18 cellular contexts compared by ENCODE assay signal in the genomic region with DNA sequence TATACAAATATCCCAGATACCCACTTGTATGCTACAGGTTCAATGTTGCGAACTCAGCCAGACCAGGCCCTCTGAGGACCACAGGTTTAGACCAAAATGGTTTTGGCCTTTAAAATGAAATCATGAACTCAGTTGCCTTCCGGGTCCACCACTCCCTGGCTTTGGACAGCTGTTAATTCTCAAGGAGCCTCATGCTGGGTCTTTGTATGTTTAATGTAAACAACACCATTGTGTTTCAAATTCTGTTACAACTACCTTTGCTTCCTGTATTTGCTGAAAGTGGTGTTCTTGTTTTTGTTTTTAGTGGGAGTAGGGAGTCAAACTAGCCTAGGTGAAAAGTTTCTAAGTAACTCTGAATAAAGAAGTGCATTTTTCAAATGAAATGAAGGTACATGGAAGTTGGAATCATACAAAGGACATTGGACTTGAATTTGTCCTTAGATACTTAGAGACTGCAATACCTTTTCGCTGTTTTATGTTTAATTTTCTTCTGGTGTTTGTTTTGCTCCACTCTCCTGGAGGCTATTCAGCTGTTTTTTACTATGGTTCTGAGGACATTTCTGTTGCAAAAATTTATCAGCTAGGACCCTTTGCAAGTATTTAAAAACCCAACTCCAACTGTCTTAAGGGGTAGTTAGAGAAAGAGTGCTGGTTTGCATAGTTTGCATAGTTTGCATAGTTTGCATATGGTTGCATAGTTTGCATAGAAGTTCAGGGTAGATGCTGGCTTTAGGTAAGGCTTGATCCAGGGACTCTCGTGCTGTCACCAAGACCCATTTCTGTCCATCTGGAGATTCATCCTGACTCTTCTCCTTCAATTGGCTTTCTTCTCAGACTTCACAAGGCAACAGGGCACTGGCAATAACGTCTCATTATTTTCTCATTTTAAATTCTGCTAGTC.
DNase-seq lines count a peak whose midpoint lies in the region; ATAC-seq and TF ChIP-seq lines count a peak whose summit lies in the region.
"Had no signal": no experiment of that assay in that cellular context is flagged by ENCODE, and none has a peak within 500 bp of the region (broad histone marks: within the 10 kb centered on the region; RNA-seq: fewer than 3 reads in every experiment).

No MANE protein-coding gene starts in this region.

- peaks cover 25% of the 10 kb centered on the region for H3K4me1 Mint-ChIP-seq in dendritic cell treated with granulocyte-macrophage colony-stimulating factor and Interleukin-4, amounts not matched to agents 40 ng/mL and 50 ng/mL, for 4 days (ENCODE audit: low read depth)
- peaks cover 13% of the 10 kb centered on the region for H3K4me1 Mint-ChIP-seq in nephron
- no peaks in the 10 kb centered on the region for H3K4me1 Mint-ChIP-seq in activated T-helper 2 cell treated with anti-CD3 and anti-CD28 coated beads, Interferon-gamma antibody, Interleukin-2, Interleukin-4, amounts not matched to agents 10 μg/mL and 5 μg/mL and 100 μg/mL, durations not matched to agents 14 hours and 24 hours and 36 hours (ENCODE audit: low read depth)
- H3K4me1 Mint-ChIP-seq: memory B cell; stimulated activated memory B cell treated with anti-CD40 and anti-IgM and Interleukin-4, amounts not matched to agents 10 μg/mL and 1 μg/mL and 100 μg/mL, for 72 hours had no signal

- DNase-seq in EH (ENCODE audit: low read depth) (peak; percentile 12), NAMALWA (ENCODE audit: low spot score) (peak; percentile 1), NCI-H2227 treated with DMSO at 0.1 percent for 48 hours (lab: John Stamatoyannopoulos, UW) (no peak), NCI-H1092 (lab: John Stamatoyannopoulos, UW) (no peak)
- DNase-seq in activated T-helper 2 cell treated with anti-CD3 and anti-CD28 coated beads, Interferon-gamma antibody, Interleukin-2, Interleukin-4, amounts not matched to agents 10 μg/mL and 5 μg/mL and 100 μg/mL, durations not matched to agents 14 hours and 24 hours and 36 hours (ENCODE audit: low spot score), result no peak
- DNase-seq: activated CD4-positive, alpha-beta T cell treated with anti-CD3 and anti-CD28 coated beads for 48 hours; activated T-cell treated with anti-CD3 and anti-CD28 coated beads for 4 hours; effector CD4-positive, alpha-beta T cell; NCI-H187; sigmoid colon; T1000 had no signal

- no peaks in the 10 kb centered on the region for H3K9me3 Mint-ChIP-seq in dendritic cell treated with granulocyte-macrophage colony-stimulating factor and Interleukin-4, amounts not matched to agents 40 ng/mL and 50 ng/mL, for 4 days
- no peaks in the 10 kb centered on the region for H3K9me3 Mint-ChIP-seq in nephron
- no peaks in the 10 kb centered on the region for H3K9me3 Mint-ChIP-seq in activated T-helper 2 cell treated with anti-CD3 and anti-CD28 coated beads, Interferon-gamma antibody, Interleukin-2, Interleukin-4, amounts not matched to agents 10 μg/mL and 5 μg/mL and 100 μg/mL, durations not matched to agents 14 hours and 24 hours and 36 hours
- H3K9me3 Mint-ChIP-seq: activated naive CD4-positive, alpha-beta T cell treated with anti-CD3 and anti-CD28 coated beads, Interleukin-2, amount 50 U/mL, for 72 hours; memory B cell; stimulated activated memory B cell treated with anti-CD40 and anti-IgM and Interleukin-4, amounts not matched to agents 10 μg/mL and 1 μg/mL and 100 μg/mL, for 72 hours had no signal

- intact Hi-C loops in dendritic cell treated with granulocyte-macrophage colony-stimulating factor and Interleukin-4, amounts not matched to agents 40 ng/mL and 50 ng/mL, for 4 days (cut with micrococcal nuclease), result no loop called here
- intact Hi-C loops in activated T-helper 2 cell treated with anti-CD3 and anti-CD28 coated beads, Interferon-gamma antibody, Interleukin-2, Interleukin-4, amounts not matched to agents 10 μg/mL and 5 μg/mL and 100 μg/mL, durations not matched to agents 14 hours and 24 hours and 36 hours (cut with micrococcal nuclease), result no loop called here

- H3K27ac Mint-ChIP-seq in dendritic cell treated with granulocyte-macrophage colony-stimulating factor and Interleukin-4, amounts not matched to agents 40 ng/mL and 50 ng/mL, for 4 days, result peak overlapping the region; percentile 86
- peak overlapping the region in 2 of 3 experiments; percentile 36 to 49 for H3K27ac Mint-ChIP-seq in nephron
- H3K27ac Mint-ChIP-seq in activated T-helper 2 cell treated with anti-CD3 and anti-CD28 coated beads, Interferon-gamma antibody, Interleukin-2, Interleukin-4, amounts not matched to agents 10 μg/mL and 5 μg/mL and 100 μg/mL, durations not matched to agents 14 hours and 24 hours and 36 hours, result no peak overlapping the region
- H3K27ac Mint-ChIP-seq: activated naive CD4-positive, alpha-beta T cell treated with anti-CD3 and anti-CD28 coated beads, Interleukin-2, amount 50 U/mL, for 72 hours; memory B cell; stimulated activated memory B cell treated with anti-CD40 and anti-IgM and Interleukin-4, amounts not matched to agents 10 μg/mL and 1 μg/mL and 100 μg/mL, for 72 hours had no signal

- H3K36me3 Mint-ChIP-seq in dendritic cell treated with granulocyte-macrophage colony-stimulating factor and Interleukin-4, amounts not matched to agents 40 ng/mL and 50 ng/mL, for 4 days (ENCODE audit: low read depth), result no peaks in the 10 kb centered on the region
- H3K36me3 Mint-ChIP-seq in nephron (ENCODE audit: low read depth), result no peaks in the 10 kb centered on the region
- H3K36me3 Mint-ChIP-seq in activated T-helper 2 cell treated with anti-CD3 and anti-CD28 coated beads, Interferon-gamma antibody, Interleukin-2, Interleukin-4, amounts not matched to agents 10 μg/mL and 5 μg/mL and 100 μg/mL, durations not matched to agents 14 hours and 24 hours and 36 hours (ENCODE audit: low read depth), result no peaks in the 10 kb centered on the region
- H3K36me3 Mint-ChIP-seq: activated naive CD4-positive, alpha-beta T cell treated with anti-CD3 and anti-CD28 coated beads, Interleukin-2, amount 50 U/mL, for 72 hours; memory B cell; stimulated activated memory B cell treated with anti-CD40 and anti-IgM and Interleukin-4, amounts not matched to agents 10 μg/mL and 1 μg/mL and 100 μg/mL, for 72 hours had no signal

- no peak for TF ChIP-seq CTCF in nephron (IDR thresholded peaks at IDR 0.05; ENCODE audit: unreplicated experiment in 3 of 3)

- no peaks in the 10 kb centered on the region for H3K27me3 Mint-ChIP-seq in dendritic cell treated with granulocyte-macrophage colony-stimulating factor and Interleukin-4, amounts not matched to agents 40 ng/mL and 50 ng/mL, for 4 days
- no peaks in the 10 kb centered on the region for H3K27me3 Mint-ChIP-seq in nephron (ENCODE audit: low read depth)
- H3K27me3 Mint-ChIP-seq in activated T-helper 2 cell treated with anti-CD3 and anti-CD28 coated beads, Interferon-gamma antibody, Interleukin-2, Interleukin-4, amounts not matched to agents 10 μg/mL and 5 μg/mL and 100 μg/mL, durations not matched to agents 14 hours and 24 hours and 36 hours (ENCODE audit: low read depth), result no peaks in the 10 kb centered on the region
- H3K27me3 Mint-ChIP-seq: memory B cell; stimulated activated memory B cell treated with anti-CD40 and anti-IgM and Interleukin-4, amounts not matched to agents 10 μg/mL and 1 μg/mL and 100 μg/mL, for 72 hours had no signal

- no peak overlapping the region for H3K4me3 Mint-ChIP-seq in dendritic cell treated with granulocyte-macrophage colony-stimulating factor and Interleukin-4, amounts not matched to agents 40 ng/mL and 50 ng/mL, for 4 days
- no peak overlapping the region for H3K4me3 Mint-ChIP-seq in nephron
- H3K4me3 Mint-ChIP-seq in activated T-helper 2 cell treated with anti-CD3 and anti-CD28 coated beads, Interferon-gamma antibody, Interleukin-2, Interleukin-4, amounts not matched to agents 10 μg/mL and 5 μg/mL and 100 μg/mL, durations not matched to agents 14 hours and 24 hours and 36 hours (ENCODE audit: low read depth), result no peak overlapping the region
- H3K4me3 Mint-ChIP-seq: memory B cell; neural crest cell; stimulated activated memory B cell treated with anti-CD40 and anti-IgM and Interleukin-4, amounts not matched to agents 10 μg/mL and 1 μg/mL and 100 μg/mL, for 72 hours had no signal

- ATAC-seq in HG02970 (IDR thresholded peaks at IDR 0.05; ENCODE audit: low FRiP score, unreplicated experiment), result no peak
- ATAC-seq: activated naive CD4-positive, alpha-beta T cell treated with anti-CD3 and anti-CD28 coated beads, Interleukin-2, amount 50 U/mL, for 72 hours; stimulated activated memory B cell treated with anti-CD40 and anti-IgM and Interleukin-4, amounts not matched to agents 10 μg/mL and 1 μg/mL and 100 μg/mL, for 72 hours had no signal

Comparison
In these comparisons a context has a peak if more than half of its experiments do, and no peak if none do; other contexts are left out.
1. DNase-seq: peak in EH (single experiment) and NAMALWA (single experiment); none in activated T-helper 2 cell treated with anti-CD3 and anti-CD28 coated beads, Interferon-gamma antibody, Interleukin-2, Interleukin-4, amounts not matched to agents 10 μg/mL and 5 μg/mL and 100 μg/mL, durations not matched to agents 14 hours and 24 hours and 36 hours (single experiment), NCI-H2227 treated with DMSO at 0.1 percent for 48 hours (single experiment) and NCI-H1092 (single experiment).